In the genomic region with DNA sequence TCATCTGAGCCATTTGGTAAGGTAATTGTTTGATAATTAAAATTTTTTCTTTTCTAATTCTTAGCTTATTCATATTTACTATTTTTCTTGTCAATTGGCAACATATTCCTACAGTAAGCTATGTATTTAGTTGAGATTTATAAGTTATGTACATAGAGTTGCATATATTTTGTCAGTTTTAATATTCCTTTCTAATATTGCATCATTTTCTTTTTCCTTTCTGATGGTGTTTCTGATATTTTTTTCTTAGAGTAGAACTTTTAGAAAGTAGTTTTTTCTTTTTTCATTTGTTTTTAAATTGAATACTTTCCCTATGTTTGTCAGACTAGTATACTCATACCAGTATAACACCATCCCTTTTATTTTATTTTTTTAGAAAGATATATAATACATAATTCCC, we compare ENCODE assay signal across 21 cellular contexts.
A peak's percentile ranks its signal among the peaks of the same experiment; 100 is the strongest.
DNase-seq lines count a peak whose midpoint lies in the region; ATAC-seq and FAIRE-seq lines count a peak whose summit lies in the region.
"Had no signal": no experiment of that assay in that cellular context is flagged by ENCODE, and none has a peak within 500 bp of the region (broad histone marks: within the 10 kb centered on the region; RNA-seq: fewer than 3 reads in every experiment).

No MANE protein-coding gene starts in this region.

- no peaks in the 10 kb centered on the region for H3K4me1 Mint-ChIP-seq in immature natural killer cell
- no peaks in the 10 kb centered on the region for H3K4me1 Mint-ChIP-seq in activated CD4-positive, alpha-beta T cell treated with anti-CD3 and anti-CD28 coated beads for 36 hours
- H3K4me1 Mint-ChIP-seq: B cell had no signal

- peaks cover 0 to 4% (median 1%) of the 10 kb centered on the region in 3 donors for H3K27me3 Mint-ChIP-seq in immature natural killer cell (ENCODE audit: low read depth in 3 of 3)
- no peaks in the 10 kb centered on the region for H3K27me3 Mint-ChIP-seq in activated CD4-positive, alpha-beta T cell treated with anti-CD3 and anti-CD28 coated beads for 36 hours
- H3K27me3 Mint-ChIP-seq: B cell; CD4-positive, alpha-beta T cell had no signal

- DNase-seq in frontal cortex (ENCODE audit: low spot score in 2 of 2): no peak
- no peak for DNase-seq in immature natural killer cell
- DNase-seq in activated CD4-positive, alpha-beta T cell treated with anti-CD3 and anti-CD28 coated beads for 36 hours: no peak
- no peak for DNase-seq in DMS53 (lab: John Stamatoyannopoulos, UW)
- DNase-seq: 8988T; AML-193; Caco-2; Calu3; CD4-positive, alpha-beta T cell; CD8-positive, alpha-beta T cell; DMS79; DND-41; EL; GF-D8 had no signal

- ATAC-seq in activated CD4-positive, alpha-beta T cell treated with anti-CD3 and anti-CD28 coated beads for 36 hours: no peak
- ATAC-seq: A549; CD8-positive, alpha-beta T cell had no signal

- H3K36me3 Mint-ChIP-seq in immature natural killer cell: no peaks in the 10 kb centered on the region
- no peaks in the 10 kb centered on the region for H3K36me3 Mint-ChIP-seq in activated CD4-positive, alpha-beta T cell treated with anti-CD3 and anti-CD28 coated beads for 36 hours (ENCODE audit: low read depth)
- H3K36me3 Mint-ChIP-seq: CD8-positive, alpha-beta T cell had no signal

- FAIRE-seq in A204.1 (lab: Jason Lieb, UNC): peak; percentile 27
- peak; percentile 55 for FAIRE-seq in G401.6 (lab: Jason Lieb, UNC)
- peak; percentile 53 for FAIRE-seq in frontal cortex (lab: Jason Lieb, UNC)
- FAIRE-seq: A549, D721Med, GM12891, GM19239 had no signal

- peaks cover 0 to 16% (median 7%) of the 10 kb centered on the region in 6 donors for H3K9me3 Mint-ChIP-seq in immature natural killer cell
- peaks cover 2% of the 10 kb centered on the region for H3K9me3 Mint-ChIP-seq in activated CD4-positive, alpha-beta T cell treated with anti-CD3 and anti-CD28 coated beads for 36 hours (ENCODE audit: low read depth)
- H3K9me3 Mint-ChIP-seq: CD8-positive, alpha-beta T cell had no signal

- CTCF ChIA-PET in activated CD4-positive, alpha-beta T cell treated with anti-CD3 and anti-CD28 coated beads for 36 hours (lab: Charles Lee): no interaction called here

- POLR2A ChIA-PET in activated CD4-positive, alpha-beta T cell treated with anti-CD3 and anti-CD28 coated beads for 36 hours (lab: Charles Lee): no interaction called here

- no peak overlapping the region for H3K4me3 Mint-ChIP-seq in immature natural killer cell
- no peak overlapping the region for H3K4me3 Mint-ChIP-seq in activated CD4-positive, alpha-beta T cell treated with anti-CD3 and anti-CD28 coated beads for 36 hours
- H3K4me3 Mint-ChIP-seq: B cell; CD4-positive, alpha-beta T cell; CD8-positive, alpha-beta T cell had no signal

- intact Hi-C loops in activated CD4-positive, alpha-beta T cell treated with anti-CD3 and anti-CD28 coated beads for 36 hours (cut with DNase I, micrococcal nuclease): no loop called here

- H3K27ac Mint-ChIP-seq in immature natural killer cell: no peak overlapping the region
- H3K27ac Mint-ChIP-seq in activated CD4-positive, alpha-beta T cell treated with anti-CD3 and anti-CD28 coated beads for 36 hours: no peak overlapping the region
- H3K27ac Mint-ChIP-seq: B cell; CD4-positive, alpha-beta T cell; CD8-positive, alpha-beta T cell had no signal
